ENCODE assay signal across 28 cellular contexts in genomic region chr19:57606931-57607330, GRCh38.
"Had no signal": no experiment of that assay in that cellular context is flagged by ENCODE, and none has a peak within 500 bp of the region (broad histone marks: within the 10 kb centered on the region; RNA-seq: fewer than 3 reads in every experiment).

No MANE protein-coding gene starts in this region.

- DNase-seq: activated B cell treated with CpG ODN at 0.5 μM for 24 hours; activated CD4-positive, alpha-beta memory T cell treated with anti-CD3 and anti-CD28 coated beads for 36 hours; activated CD4-positive, alpha-beta T cell treated with anti-CD3 and anti-CD28 coated beads, Interleukin-2, amount 10 ng/mL, durations not matched to agents 24 days and 14 days; activated CD8-positive, alpha-beta memory T cell treated with anti-CD3 and anti-CD28 coated beads, Interleukin-2, amount 10 ng/mL, durations not matched to agents 7 days and 5 days; activated CD8-positive, alpha-beta memory T cell treated with anti-CD3 and anti-CD28 coated beads, Interleukin-2, amount 50 U/mL, for 4 hours; activated CD8-positive, alpha-beta T cell treated with anti-CD3 and anti-CD28 coated beads, Interleukin-2, amount 10 ng/mL, durations not matched to agents 7 days and 5 days; activated gamma-delta T cell; activated naive CD4-positive, alpha-beta T cell; activated naive CD4-positive, alpha-beta T cell treated with anti-CD3 and anti-CD28 coated beads, Interleukin-2, amount 10 ng/mL, durations not matched to agents 7 days and 5 days; activated naive CD8-positive, alpha-beta T cell treated with anti-CD3 and anti-CD28 coated beads, Interleukin-2, amount 10 ng/mL, durations not matched to agents 7 days and 5 days; activated T-cell treated with anti-CD3 and anti-CD28 coated beads, Interleukin-2, amount 50 U/mL, for 1 hour; activated T-cell treated with anti-CD3 and anti-CD28 coated beads, Interleukin-2, amount 50 U/mL, for 48 hours; dorsolateral prefrontal cortex; effector memory CD4-positive, alpha-beta T cell; endodermal cell; foreskin fibroblast; head of caudate nucleus; T-helper 1 cell; T-helper 17 cell; T1000; WERI-Rb-1 had no signal

- H3K27ac ChIP-seq: ascending aorta, breast epithelium, coronary artery, dorsolateral prefrontal cortex, WERI-Rb-1 had no signal

- H3K27me3 ChIP-seq: ascending aorta, breast epithelium, dorsolateral prefrontal cortex had no signal

- ATAC-seq: activated CD4-positive, CD25-positive, alpha-beta regulatory T cell treated with anti-CD3 and anti-CD28 coated beads, Interleukin-2, amount 50 U/mL, for 24 hours; activated CD8-positive, alpha-beta memory T cell treated with anti-CD3 and anti-CD28 coated beads, Interleukin-2, amount 10 ng/mL, durations not matched to agents 7 days and 5 days; activated CD8-positive, alpha-beta T cell treated with anti-CD3 and anti-CD28 coated beads, Interleukin-2, amount 10 ng/mL, durations not matched to agents 7 days and 5 days; activated naive CD4-positive, alpha-beta T cell treated with anti-CD3 and anti-CD28 coated beads, Interleukin-2, amount 50 U/mL, for 72 hours; esophagus mucosa; T-helper 17 cell had no signal

- H3K4me1 ChIP-seq: ascending aorta, breast epithelium had no signal

- FAIRE-seq: frontal cortex had no signal

- H3K4me3 ChIP-seq: ascending aorta, breast epithelium, coronary artery, dorsolateral prefrontal cortex had no signal
